1 cellular context compared by ENCODE assay signal in the genomic region with DNA sequence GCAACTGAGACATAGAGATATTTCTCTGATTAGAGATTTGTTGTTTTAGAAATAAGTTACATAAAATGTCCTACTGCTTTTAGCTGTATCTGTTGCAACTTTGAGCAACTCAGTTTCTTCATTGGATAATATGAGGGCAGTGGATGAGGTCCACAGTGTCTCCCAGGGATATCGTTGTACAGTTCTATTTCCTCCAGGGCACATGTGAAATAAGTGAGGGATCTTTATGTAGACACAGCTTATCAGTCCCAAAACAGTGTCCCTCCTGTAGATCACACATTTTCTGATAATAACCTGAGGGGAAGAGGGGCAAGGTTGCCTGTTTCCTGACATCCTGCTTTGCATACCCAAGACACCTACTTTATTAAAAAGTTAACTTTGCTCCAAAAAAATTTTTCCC.
TF ChIP-seq lines count a peak whose summit lies in the region.

No MANE protein-coding gene starts in this region.

TF ChIP-seq in K562, 482 proteins besides CTCF, POLR2A, EP300 and RAD21 (continued from another document and continues in another):
- TF ChIP-seq, protein P1, sequence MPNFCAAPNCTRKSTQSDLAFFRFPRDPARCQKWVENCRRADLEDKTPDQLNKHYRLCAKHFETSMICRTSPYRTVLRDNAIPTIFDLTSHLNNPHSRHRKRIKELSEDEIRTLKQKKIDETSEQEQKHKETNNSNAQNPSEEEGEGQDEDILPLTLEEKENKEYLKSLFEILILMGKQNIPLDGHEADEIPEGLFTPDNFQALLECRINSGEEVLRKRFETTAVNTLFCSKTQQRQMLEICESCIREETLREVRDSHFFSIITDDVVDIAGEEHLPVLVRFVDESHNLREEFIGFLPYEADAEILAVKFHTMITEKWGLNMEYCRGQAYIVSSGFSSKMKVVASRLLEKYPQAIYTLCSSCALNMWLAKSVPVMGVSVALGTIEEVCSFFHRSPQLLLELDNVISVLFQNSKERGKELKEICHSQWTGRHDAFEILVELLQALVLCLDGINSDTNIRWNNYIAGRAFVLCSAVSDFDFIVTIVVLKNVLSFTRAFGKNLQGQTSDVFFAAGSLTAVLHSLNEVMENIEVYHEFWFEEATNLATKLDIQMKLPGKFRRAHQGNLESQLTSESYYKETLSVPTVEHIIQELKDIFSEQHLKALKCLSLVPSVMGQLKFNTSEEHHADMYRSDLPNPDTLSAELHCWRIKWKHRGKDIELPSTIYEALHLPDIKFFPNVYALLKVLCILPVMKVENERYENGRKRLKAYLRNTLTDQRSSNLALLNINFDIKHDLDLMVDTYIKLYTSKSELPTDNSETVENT (CRISPR knock-in tag; IDR thresholded peaks at IDR 0.05) = no peak
- TF ChIP-seq ETV6 (IDR thresholded peaks at IDR 0.05; ENCODE audit: borderline replicate concordance in 1 of 2, low read depth in 2 of 2, low read length in 1 of 2) (no peak), ETV6 (CRISPR knock-in tag; IDR thresholded peaks at IDR 0.05; ENCODE audit: borderline replicate concordance) (no peak), ZNF75A (CRISPR knock-in tag; IDR thresholded peaks at IDR 0.05) (no peak), NCOA1 (IDR thresholded peaks at IDR 0.05; ENCODE audit: low read depth) (no peak), STAT5B (CRISPR knock-in tag; IDR thresholded peaks at IDR 0.05) (no peak), ZNF175 (CRISPR knock-in tag; IDR thresholded peaks at IDR 0.05; ENCODE audit: low read depth) (peak; percentile 73; the same call in 1 of the 2 replicates), STAG1 (CRISPR knock-in tag; IDR thresholded peaks at IDR 0.05; ENCODE audit: borderline replicate concordance) (no peak), CREB1 (IDR thresholded peaks at IDR 0.05) (no peak), CREB1 (CRISPR knock-in tag; IDR thresholded peaks at IDR 0.05) (no peak), HNRNPLL (IDR thresholded peaks at IDR 0.05; ENCODE audit: low read depth, low read length, poor library complexity, severe bottlenecking) (no peak), PCBP2 (IDR thresholded peaks at IDR 0.05; ENCODE audit: low read depth, low read length, poor library complexity, severe bottlenecking) (no peak), GABPA (tag; conservative IDR thresholded peaks at IDR 0.05; ENCODE audit: low read depth) (no peak), ZNF282 (CRISPR knock-in tag; IDR thresholded peaks at IDR 0.05) (no peak), ZNF316 (IDR thresholded peaks at IDR 0.05) (no peak), ESRRA (IDR thresholded peaks at IDR 0.05; ENCODE audit: borderline replicate concordance, low read depth) (no peak), ZNF445 (CRISPR knock-in tag; IDR thresholded peaks at IDR 0.05; ENCODE audit: low read depth) (no peak), KLF6 (CRISPR knock-in tag; IDR thresholded peaks at IDR 0.05; ENCODE audit: borderline replicate concordance) (no peak), NEUROD1 (IDR thresholded peaks at IDR 0.05; ENCODE audit: borderline replicate concordance, low read depth, low read length, partially characterized antibody) (peak; percentile 14), SUPT5H (IDR thresholded peaks at IDR 0.05) (no peak), MXI1 (IDR thresholded peaks at IDR 0.05; ENCODE audit: low read depth, low read length) (no peak), NFYB (IDR thresholded peaks at IDR 0.05; ENCODE audit: extremely low read depth, insufficient read length) (no peak), WHSC1 (IDR thresholded peaks at IDR 0.05; ENCODE audit: low read length) (no peak), ERF (CRISPR knock-in tag; IDR thresholded peaks at IDR 0.05) (no peak)
- TF ChIP-seq, protein P2, sequence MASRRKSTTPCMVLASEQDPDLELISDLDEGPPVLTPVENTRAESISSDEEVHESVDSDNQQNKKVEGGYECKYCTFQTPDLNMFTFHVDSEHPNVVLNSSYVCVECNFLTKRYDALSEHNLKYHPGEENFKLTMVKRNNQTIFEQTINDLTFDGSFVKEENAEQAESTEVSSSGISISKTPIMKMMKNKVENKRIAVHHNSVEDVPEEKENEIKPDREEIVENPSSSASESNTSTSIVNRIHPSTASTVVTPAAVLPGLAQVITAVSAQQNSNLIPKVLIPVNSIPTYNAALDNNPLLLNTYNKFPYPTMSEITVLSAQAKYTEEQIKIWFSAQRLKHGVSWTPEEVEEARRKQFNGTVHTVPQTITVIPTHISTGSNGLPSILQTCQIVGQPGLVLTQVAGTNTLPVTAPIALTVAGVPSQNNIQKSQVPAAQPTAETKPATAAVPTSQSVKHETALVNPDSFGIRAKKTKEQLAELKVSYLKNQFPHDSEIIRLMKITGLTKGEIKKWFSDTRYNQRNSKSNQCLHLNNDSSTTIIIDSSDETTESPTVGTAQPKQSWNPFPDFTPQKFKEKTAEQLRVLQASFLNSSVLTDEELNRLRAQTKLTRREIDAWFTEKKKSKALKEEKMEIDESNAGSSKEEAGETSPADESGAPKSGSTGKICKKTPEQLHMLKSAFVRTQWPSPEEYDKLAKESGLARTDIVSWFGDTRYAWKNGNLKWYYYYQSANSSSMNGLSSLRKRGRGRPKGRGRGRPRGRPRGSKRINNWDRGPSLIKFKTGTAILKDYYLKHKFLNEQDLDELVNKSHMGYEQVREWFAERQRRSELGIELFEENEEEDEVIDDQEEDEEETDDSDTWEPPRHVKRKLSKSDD (conservative IDR thresholded peaks at IDR 0.05; ENCODE audit: low read length) = no peak
- TF ChIP-seq, protein P3, sequence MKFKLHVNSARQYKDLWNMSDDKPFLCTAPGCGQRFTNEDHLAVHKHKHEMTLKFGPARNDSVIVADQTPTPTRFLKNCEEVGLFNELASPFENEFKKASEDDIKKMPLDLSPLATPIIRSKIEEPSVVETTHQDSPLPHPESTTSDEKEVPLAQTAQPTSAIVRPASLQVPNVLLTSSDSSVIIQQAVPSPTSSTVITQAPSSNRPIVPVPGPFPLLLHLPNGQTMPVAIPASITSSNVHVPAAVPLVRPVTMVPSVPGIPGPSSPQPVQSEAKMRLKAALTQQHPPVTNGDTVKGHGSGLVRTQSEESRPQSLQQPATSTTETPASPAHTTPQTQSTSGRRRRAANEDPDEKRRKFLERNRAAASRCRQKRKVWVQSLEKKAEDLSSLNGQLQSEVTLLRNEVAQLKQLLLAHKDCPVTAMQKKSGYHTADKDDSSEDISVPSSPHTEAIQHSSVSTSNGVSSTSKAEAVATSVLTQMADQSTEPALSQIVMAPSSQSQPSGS (CRISPR knock-in tag; IDR thresholded peaks at IDR 0.05) = no peak
- TF ChIP-seq, protein P4, sequence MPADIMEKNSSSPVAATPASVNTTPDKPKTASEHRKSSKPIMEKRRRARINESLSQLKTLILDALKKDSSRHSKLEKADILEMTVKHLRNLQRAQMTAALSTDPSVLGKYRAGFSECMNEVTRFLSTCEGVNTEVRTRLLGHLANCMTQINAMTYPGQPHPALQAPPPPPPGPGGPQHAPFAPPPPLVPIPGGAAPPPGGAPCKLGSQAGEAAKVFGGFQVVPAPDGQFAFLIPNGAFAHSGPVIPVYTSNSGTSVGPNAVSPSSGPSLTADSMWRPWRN (IDR thresholded peaks at IDR 0.05; ENCODE audit: low read depth) = no peak
- TF ChIP-seq, protein P5, sequence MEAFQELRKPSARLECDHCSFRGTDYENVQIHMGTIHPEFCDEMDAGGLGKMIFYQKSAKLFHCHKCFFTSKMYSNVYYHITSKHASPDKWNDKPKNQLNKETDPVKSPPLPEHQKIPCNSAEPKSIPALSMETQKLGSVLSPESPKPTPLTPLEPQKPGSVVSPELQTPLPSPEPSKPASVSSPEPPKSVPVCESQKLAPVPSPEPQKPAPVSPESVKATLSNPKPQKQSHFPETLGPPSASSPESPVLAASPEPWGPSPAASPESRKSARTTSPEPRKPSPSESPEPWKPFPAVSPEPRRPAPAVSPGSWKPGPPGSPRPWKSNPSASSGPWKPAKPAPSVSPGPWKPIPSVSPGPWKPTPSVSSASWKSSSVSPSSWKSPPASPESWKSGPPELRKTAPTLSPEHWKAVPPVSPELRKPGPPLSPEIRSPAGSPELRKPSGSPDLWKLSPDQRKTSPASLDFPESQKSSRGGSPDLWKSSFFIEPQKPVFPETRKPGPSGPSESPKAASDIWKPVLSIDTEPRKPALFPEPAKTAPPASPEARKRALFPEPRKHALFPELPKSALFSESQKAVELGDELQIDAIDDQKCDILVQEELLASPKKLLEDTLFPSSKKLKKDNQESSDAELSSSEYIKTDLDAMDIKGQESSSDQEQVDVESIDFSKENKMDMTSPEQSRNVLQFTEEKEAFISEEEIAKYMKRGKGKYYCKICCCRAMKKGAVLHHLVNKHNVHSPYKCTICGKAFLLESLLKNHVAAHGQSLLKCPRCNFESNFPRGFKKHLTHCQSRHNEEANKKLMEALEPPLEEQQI (IDR thresholded peaks at IDR 0.05) = peak; percentile 72
- TF ChIP-seq, protein P6, sequence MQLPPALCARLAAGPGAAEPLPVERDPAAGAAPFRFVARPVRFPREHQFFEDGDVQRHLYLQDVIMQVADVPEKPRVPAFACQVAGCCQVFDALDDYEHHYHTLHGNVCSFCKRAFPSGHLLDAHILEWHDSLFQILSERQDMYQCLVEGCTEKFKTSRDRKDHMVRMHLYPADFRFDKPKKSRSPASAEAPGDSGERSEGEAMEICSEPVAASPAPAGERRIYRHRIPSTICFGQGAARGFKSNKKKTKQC (CRISPR knock-in tag; IDR thresholded peaks at IDR 0.05) = no peak
- TF ChIP-seq, protein P7, sequence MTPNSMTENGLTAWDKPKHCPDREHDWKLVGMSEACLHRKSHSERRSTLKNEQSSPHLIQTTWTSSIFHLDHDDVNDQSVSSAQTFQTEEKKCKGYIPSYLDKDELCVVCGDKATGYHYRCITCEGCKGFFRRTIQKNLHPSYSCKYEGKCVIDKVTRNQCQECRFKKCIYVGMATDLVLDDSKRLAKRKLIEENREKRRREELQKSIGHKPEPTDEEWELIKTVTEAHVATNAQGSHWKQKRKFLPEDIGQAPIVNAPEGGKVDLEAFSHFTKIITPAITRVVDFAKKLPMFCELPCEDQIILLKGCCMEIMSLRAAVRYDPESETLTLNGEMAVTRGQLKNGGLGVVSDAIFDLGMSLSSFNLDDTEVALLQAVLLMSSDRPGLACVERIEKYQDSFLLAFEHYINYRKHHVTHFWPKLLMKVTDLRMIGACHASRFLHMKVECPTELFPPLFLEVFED (CRISPR knock-in tag; conservative IDR thresholded peaks at IDR 0.05) = no peak
- TF ChIP-seq, protein P8, sequence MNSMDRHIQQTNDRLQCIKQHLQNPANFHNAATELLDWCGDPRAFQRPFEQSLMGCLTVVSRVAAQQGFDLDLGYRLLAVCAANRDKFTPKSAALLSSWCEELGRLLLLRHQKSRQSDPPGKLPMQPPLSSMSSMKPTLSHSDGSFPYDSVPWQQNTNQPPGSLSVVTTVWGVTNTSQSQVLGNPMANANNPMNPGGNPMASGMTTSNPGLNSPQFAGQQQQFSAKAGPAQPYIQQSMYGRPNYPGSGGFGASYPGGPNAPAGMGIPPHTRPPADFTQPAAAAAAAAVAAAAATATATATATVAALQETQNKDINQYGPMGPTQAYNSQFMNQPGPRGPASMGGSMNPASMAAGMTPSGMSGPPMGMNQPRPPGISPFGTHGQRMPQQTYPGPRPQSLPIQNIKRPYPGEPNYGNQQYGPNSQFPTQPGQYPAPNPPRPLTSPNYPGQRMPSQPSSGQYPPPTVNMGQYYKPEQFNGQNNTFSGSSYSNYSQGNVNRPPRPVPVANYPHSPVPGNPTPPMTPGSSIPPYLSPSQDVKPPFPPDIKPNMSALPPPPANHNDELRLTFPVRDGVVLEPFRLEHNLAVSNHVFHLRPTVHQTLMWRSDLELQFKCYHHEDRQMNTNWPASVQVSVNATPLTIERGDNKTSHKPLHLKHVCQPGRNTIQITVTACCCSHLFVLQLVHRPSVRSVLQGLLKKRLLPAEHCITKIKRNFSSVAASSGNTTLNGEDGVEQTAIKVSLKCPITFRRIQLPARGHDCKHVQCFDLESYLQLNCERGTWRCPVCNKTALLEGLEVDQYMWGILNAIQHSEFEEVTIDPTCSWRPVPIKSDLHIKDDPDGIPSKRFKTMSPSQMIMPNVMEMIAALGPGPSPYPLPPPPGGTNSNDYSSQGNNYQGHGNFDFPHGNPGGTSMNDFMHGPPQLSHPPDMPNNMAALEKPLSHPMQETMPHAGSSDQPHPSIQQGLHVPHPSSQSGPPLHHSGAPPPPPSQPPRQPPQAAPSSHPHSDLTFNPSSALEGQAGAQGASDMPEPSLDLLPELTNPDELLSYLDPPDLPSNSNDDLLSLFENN (IDR thresholded peaks at IDR 0.05; ENCODE audit: low read depth in 2 of 2, low read length in 2 of 2) = peak in 1 of 2 experiments; percentile 51; a peak in 1 of 4 replicates
- TF ChIP-seq, protein P9, sequence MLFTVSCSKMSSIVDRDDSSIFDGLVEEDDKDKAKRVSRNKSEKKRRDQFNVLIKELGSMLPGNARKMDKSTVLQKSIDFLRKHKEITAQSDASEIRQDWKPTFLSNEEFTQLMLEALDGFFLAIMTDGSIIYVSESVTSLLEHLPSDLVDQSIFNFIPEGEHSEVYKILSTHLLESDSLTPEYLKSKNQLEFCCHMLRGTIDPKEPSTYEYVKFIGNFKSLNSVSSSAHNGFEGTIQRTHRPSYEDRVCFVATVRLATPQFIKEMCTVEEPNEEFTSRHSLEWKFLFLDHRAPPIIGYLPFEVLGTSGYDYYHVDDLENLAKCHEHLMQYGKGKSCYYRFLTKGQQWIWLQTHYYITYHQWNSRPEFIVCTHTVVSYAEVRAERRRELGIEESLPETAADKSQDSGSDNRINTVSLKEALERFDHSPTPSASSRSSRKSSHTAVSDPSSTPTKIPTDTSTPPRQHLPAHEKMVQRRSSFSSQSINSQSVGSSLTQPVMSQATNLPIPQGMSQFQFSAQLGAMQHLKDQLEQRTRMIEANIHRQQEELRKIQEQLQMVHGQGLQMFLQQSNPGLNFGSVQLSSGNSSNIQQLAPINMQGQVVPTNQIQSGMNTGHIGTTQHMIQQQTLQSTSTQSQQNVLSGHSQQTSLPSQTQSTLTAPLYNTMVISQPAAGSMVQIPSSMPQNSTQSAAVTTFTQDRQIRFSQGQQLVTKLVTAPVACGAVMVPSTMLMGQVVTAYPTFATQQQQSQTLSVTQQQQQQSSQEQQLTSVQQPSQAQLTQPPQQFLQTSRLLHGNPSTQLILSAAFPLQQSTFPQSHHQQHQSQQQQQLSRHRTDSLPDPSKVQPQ (CRISPR knock-in tag; IDR thresholded peaks at IDR 0.05; ENCODE audit: borderline replicate concordance) = no peak
- TF ChIP-seq, protein P10, sequence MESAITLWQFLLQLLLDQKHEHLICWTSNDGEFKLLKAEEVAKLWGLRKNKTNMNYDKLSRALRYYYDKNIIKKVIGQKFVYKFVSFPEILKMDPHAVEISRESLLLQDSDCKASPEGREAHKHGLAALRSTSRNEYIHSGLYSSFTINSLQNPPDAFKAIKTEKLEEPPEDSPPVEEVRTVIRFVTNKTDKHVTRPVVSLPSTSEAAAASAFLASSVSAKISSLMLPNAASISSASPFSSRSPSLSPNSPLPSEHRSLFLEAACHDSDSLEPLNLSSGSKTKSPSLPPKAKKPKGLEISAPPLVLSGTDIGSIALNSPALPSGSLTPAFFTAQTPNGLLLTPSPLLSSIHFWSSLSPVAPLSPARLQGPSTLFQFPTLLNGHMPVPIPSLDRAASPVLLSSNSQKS (CRISPR knock-in tag; IDR thresholded peaks at IDR 0.05) = no peak
